In the genomic region with DNA sequence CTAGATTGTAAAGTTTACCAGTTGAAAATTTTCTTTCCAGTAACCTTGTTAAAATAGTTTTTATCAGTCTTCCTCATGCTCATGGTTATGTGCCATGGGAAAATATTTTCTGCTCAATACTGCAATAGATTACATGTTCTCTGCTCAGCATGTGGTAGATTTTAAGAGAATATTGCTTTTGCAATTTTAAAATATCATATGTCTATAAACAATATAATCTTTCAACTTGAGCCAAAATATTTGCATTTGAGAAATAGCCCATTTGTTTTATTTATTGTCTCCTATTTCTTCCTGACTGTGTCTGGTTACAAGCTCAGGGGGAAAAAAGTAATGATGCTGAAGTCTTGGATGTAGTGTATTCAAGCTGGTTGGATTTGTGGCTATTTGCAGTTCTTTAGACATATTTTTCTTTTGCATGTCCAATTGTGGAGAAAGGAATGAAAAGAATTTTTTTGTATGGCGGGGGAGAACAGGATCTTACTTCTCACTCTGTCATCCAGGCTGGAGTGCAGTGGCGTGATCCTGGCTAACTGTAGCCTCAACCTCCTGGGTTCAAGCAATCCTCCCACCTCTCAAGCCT, we compare ENCODE assay signal across 23 cellular contexts.
DNase-seq lines count a peak whose midpoint lies in the region; ATAC-seq and TF ChIP-seq lines count a peak whose summit lies in the region.
"Had no signal": no experiment of that assay in that cellular context is flagged by ENCODE, and none has a peak within 500 bp of the region (broad histone marks: within the 10 kb centered on the region; RNA-seq: fewer than 3 reads in every experiment).

No MANE protein-coding gene starts in this region.

- H3K27me3 ChIP-seq in AG04450 (ENCODE audit: control insufficient read depth, insufficient read depth, low read length): no peaks in the 10 kb centered on the region

- DNase-seq in AG04450 (ENCODE audit: low read depth, low spot score) (peak; percentile 13), LHCN-M2 (ENCODE audit: low read depth) (peak; percentile 7), choroid plexus epithelial cell (ENCODE audit: low read depth) (peak; percentile 32), left kidney (ENCODE audit: low read depth, low spot score) (peak; percentile 13), NCI-H2171 (lab: John Stamatoyannopoulos, UW) (no peak)
- DNase-seq: activated CD4-positive, alpha-beta T cell treated with anti-CD3 and anti-CD28 coated beads, Interleukin-2, amount 50 U/mL, for 4 hours; activated gamma-delta T cell treated with Interleukin-2 at 50 U/mL for 16 hours; activated T-cell treated with anti-CD3 and anti-CD28 coated beads for 4 hours; CD8-positive, alpha-beta T cell; DMS79; mesenchymal stem cell; NCI-H1417 treated with DMSO at 0.1 percent for 48 hours; NCI-H2171 treated with DMSO at 0.1 percent for 48 hours; NCI-H748 treated with DMSO at 0.1 percent for 48 hours; OCI-M1; psoas muscle; SHP77; T-helper 1 cell had no signal

- POLR2A ChIA-PET in AG04450 (lab: Yijun Ruan, JAX): interaction anchor here (0.9 kb wide), 1 partner anchor 1838 kb away, joined by 6 read pairs; no protein-coding TSS in a partner anchor

- CTCF ChIA-PET in AG04450 (lab: Charles Lee): no interaction called here

- no peak overlapping the region for H3K4me3 ChIP-seq in AG04450 (ENCODE audit: low read depth, low read length)
- no peak overlapping the region for H3K4me3 ChIP-seq in choroid plexus epithelial cell (ENCODE audit: low read depth, low read length)
- H3K4me3 ChIP-seq: A549, psoas muscle, smooth muscle cell had no signal

- no peak for TF ChIP-seq CTCF in AG04450 (IDR thresholded peaks at IDR 0.05; ENCODE audit: low read depth, low read length)
- no peak for TF ChIP-seq CTCF in choroid plexus epithelial cell (conservative IDR thresholded peaks at IDR 0.05; ENCODE audit: low read depth, low read length)

- H3K9me3 ChIP-seq in AG04450 (ENCODE audit: control insufficient read depth, insufficient read depth, low read length): no peaks in the 10 kb centered on the region
- H3K9me3 ChIP-seq: A549, psoas muscle had no signal

- ATAC-seq in GM18858 (IDR thresholded peaks at IDR 0.05; ENCODE audit: unreplicated experiment) (no peak), HG02852 (IDR thresholded peaks at IDR 0.05; ENCODE audit: unreplicated experiment) (no peak), HG02973 (IDR thresholded peaks at IDR 0.05; ENCODE audit: unreplicated experiment) (no peak)
- ATAC-seq: A549; CD8-positive, alpha-beta T cell; psoas muscle had no signal

- H3K27ac ChIP-seq in AG04450 (ENCODE audit: low read depth, low read length): no peak overlapping the region
- H3K27ac ChIP-seq: A549, psoas muscle had no signal
